13 cellular contexts compared by ENCODE assay signal in the genomic region with DNA sequence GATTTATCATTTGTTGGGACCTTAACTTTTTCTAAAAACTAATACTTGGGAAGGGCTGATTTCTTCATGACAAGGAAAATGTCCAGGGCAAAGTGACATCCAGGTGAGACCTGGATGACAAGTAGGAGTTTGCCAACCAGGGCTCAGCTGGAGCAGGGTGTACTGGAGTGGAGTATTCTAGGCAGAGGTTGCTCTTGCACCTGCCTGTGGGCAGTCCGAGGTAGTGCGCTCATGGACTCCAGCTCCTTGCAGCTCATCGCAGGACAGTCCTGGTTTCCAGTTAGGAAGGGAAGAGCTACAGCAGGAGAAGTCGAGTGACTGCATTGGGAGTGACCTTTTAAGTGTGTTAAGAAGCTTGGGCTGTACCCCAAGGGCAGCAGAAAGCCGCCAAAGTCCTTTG.
DNase-seq lines count a peak whose midpoint lies in the region; ATAC-seq and TF ChIP-seq lines count a peak whose summit lies in the region.
"Had no signal": no experiment of that assay in that cellular context is flagged by ENCODE, and none has a peak within 500 bp of the region (broad histone marks: within the 10 kb centered on the region; RNA-seq: fewer than 3 reads in every experiment).

No MANE protein-coding gene starts in this region.

- H3K27ac ChIP-seq in HCT116 (ENCODE audit: low read depth, low read length): no peak overlapping the region
- H3K27ac ChIP-seq in RWPE2 (ENCODE audit: poor library complexity, severe bottlenecking): no peak overlapping the region
- H3K27ac ChIP-seq in Peyer's patch: no peak overlapping the region
- H3K27ac ChIP-seq: left lung, parathyroid adenoma had no signal

- RAD21 ChIA-PET in HCT116 (lab: Charles Lee; ENCODE audit: low non-redundant PET in 1 of 2, low total read pairs in 2 of 2, uncharacterized antibody in 2 of 2, unreplicated experiment in 2 of 2): interaction anchor here in 1 of 2 experiments (0.7 kb wide), 1 partner anchor 46 kb away, joined by 3 read pairs; no protein-coding TSS in a partner anchor

- H3K9me2 ChIP-seq in HCT116 (ENCODE audit: insufficient read depth): no peaks in the 10 kb centered on the region

- no TSS peak for BruUV-seq in HCT116 (replicated peaks; lab: Mats Ljungman, UMichigan)

- TF ChIP-seq CTCF in HCT116 (IDR thresholded peaks at IDR 0.05 in 2 of 3, conservative IDR thresholded peaks at IDR 0.05 in 1 of 3; ENCODE audit: borderline replicate concordance in 1 of 3, insufficient read depth in 1 of 3, low read depth in 2 of 3, low read length in 2 of 3) (peak in 2 of 3 experiments; percentile 16 to 28; a peak in 2 of 6 replicates), RWPE2 (IDR thresholded peaks at IDR 0.05; ENCODE audit: poor library complexity, severe bottlenecking) (no peak), mucosa of descending colon (IDR thresholded peaks at IDR 0.05) (no peak), Peyer's patch (IDR thresholded peaks at IDR 0.05) (peak in 2 of 6 experiments; percentile 10 to 26)

- POLR2A ChIA-PET in HCT116 (lab: Charles Lee): interaction anchor here (0.6 kb wide), 1 partner anchor 9 kb away, joined by 3 read pairs; no protein-coding TSS in a partner anchor

- H3K4me3 ChIP-seq in HCT116 (replicated peaks in 1 of 2; ENCODE audit: low read depth in 1 of 2, low read length in 2 of 2) (no peak overlapping the region), RWPE2 (ENCODE audit: severe bottlenecking) (no peak overlapping the region), mucosa of descending colon (no peak overlapping the region), Peyer's patch (no peak overlapping the region)
- H3K4me3 ChIP-seq: left lung had no signal

- H3K9ac ChIP-seq in HCT116 (ENCODE audit: low read length): no peak overlapping the region
- H3K9ac ChIP-seq: parathyroid adenoma had no signal

- TF ChIP-seq POLR2A in HCT116 (IDR thresholded peaks at IDR 0.05; ENCODE audit: borderline replicate concordance, extremely low read depth, insufficient read depth, insufficient read length) (no peak), Peyer's patch (IDR thresholded peaks at IDR 0.05) (no peak)

- H3K4me2 ChIP-seq in HCT116 (ENCODE audit: low read length): no peak overlapping the region

- ATAC-seq in HCT116 (peak; percentile 89), RWPE2 (ENCODE audit: low read depth) (peak; percentile 33; the same call in 1 of the 3 replicates), mucosa of descending colon (peak; percentile 51)
- ATAC-seq: left lung had no signal

- no peaks in the 10 kb centered on the region for H3K9me3 ChIP-seq in HCT116 (ENCODE audit: control insufficient read depth in 1 of 2, insufficient read depth in 1 of 2, low read depth in 1 of 2, low read length in 2 of 2)
- no peaks in the 10 kb centered on the region for H3K9me3 ChIP-seq in RWPE2 (ENCODE audit: severe bottlenecking)
- no peaks in the 10 kb centered on the region for H3K9me3 ChIP-seq in mucosa of descending colon
- no peaks in the 10 kb centered on the region for H3K9me3 ChIP-seq in Peyer's patch
- H3K9me3 ChIP-seq: left lung had no signal

- TF ChIP-seq RAD21 in HCT116 (IDR thresholded peaks at IDR 0.05; ENCODE audit: low read depth): 0 out of 2 replicates have a peak, but pooled peaks have one; percentile 9

- H3K36me3 ChIP-seq in HCT116 (ENCODE audit: control insufficient read depth in 1 of 2, insufficient read depth in 2 of 2, low read length in 2 of 2) (no peaks in the 10 kb centered on the region), RWPE2 (ENCODE audit: low read depth) (no peaks in the 10 kb centered on the region), mucosa of descending colon (ENCODE audit: low read depth) (no peaks in the 10 kb centered on the region), Peyer's patch (peaks cover 0 to 28% (median 0%) of the 10 kb centered on the region in 3 donors)

- CTCF ChIA-PET in HCT116 (lab: Charles Lee): no interaction called here

- H3K27me3 ChIP-seq in HCT116 (ENCODE audit: insufficient read depth, low read length): peaks cover 25% of the 10 kb centered on the region; the same call in 1 of the 2 replicates
- no peaks in the 10 kb centered on the region for H3K27me3 ChIP-seq in RWPE2 (ENCODE audit: insufficient read depth, poor library complexity, severe bottlenecking)
- no peaks in the 10 kb centered on the region for H3K27me3 ChIP-seq in Peyer's patch
- H3K27me3 ChIP-seq: left lung had no signal

- intact Hi-C loops in HCT116 (cut with micrococcal nuclease): no loop called here
- intact Hi-C loops in mucosa of descending colon (cut with DNase I, micrococcal nuclease): no loop called here

- no peaks in the 10 kb centered on the region for H3K79me2 ChIP-seq in HCT116 (ENCODE audit: insufficient read depth, low read length)
- H3K79me2 ChIP-seq: parathyroid adenoma had no signal

- H2AFZ ChIP-seq in HCT116 (ENCODE audit: low read depth, low read length, poor library complexity, severe bottlenecking): no peak overlapping the region
- H2AFZ ChIP-seq: parathyroid adenoma had no signal

- peak; percentile 43 for DNase-seq in DMS53 (lab: John Stamatoyannopoulos, UW)
- DNase-seq in DMS53 treated with DMSO at 0.1 percent for 48 hours (lab: John Stamatoyannopoulos, UW; ENCODE audit: unreplicated experiment): no peak
- DNase-seq in HCT116 (ENCODE audit: low read depth, low spot score): no peak
- no peak for DNase-seq in RWPE2 (ENCODE audit: low spot score)
- peak in 1 of 3 donors; percentile 23 for DNase-seq in mucosa of descending colon
- DNase-seq in nucleus accumbens (lab: John Stamatoyannopoulos, UW): no peak
- DNase-seq in Peyer's patch: no peak
- no peak for DNase-seq in T-helper 1 cell
- DNase-seq: DMS79, KG1, left lung, NCI-H524 treated with DMSO at 0.1 percent for 48 hours had no signal

- H4K20me1 ChIP-seq in HCT116 (ENCODE audit: insufficient read depth): no peaks in the 10 kb centered on the region

- H3K4me1 ChIP-seq in HCT116 (ENCODE audit: control insufficient read depth in 1 of 2, insufficient read depth in 2 of 2, low read length in 2 of 2) (no peaks in the 10 kb centered on the region), RWPE2 (ENCODE audit: insufficient read depth, poor library complexity, severe bottlenecking) (no peaks in the 10 kb centered on the region), mucosa of descending colon (ENCODE audit: low read depth) (no peaks in the 10 kb centered on the region), Peyer's patch (no peaks in the 10 kb centered on the region)
- H3K4me1 ChIP-seq: left lung, parathyroid adenoma had no signal

TF ChIP-seq in HCT116, 20 proteins besides CTCF, POLR2A, EP300 and RAD21:
- TF ChIP-seq JUND (IDR thresholded peaks at IDR 0.05) (no peak), EZH2 (IDR thresholded peaks at IDR 0.05) (no peak), ZNF274 (IDR thresholded peaks at IDR 0.05; ENCODE audit: low read depth, low read length) (no peak)

Comparison
In these comparisons a context has a peak if more than half of its experiments do, and no peak if none do; other contexts are left out.
1. ATAC-seq: peak in every context shown above with its lines; median percentile 89 in HCT116; 51 in mucosa of descending colon; 33 in RWPE2.
2. CTCF ChIP-seq: peak in HCT116 (2 of 3); none in RWPE2 (single experiment) and mucosa of descending colon (single experiment).